In the genomic region with DNA sequence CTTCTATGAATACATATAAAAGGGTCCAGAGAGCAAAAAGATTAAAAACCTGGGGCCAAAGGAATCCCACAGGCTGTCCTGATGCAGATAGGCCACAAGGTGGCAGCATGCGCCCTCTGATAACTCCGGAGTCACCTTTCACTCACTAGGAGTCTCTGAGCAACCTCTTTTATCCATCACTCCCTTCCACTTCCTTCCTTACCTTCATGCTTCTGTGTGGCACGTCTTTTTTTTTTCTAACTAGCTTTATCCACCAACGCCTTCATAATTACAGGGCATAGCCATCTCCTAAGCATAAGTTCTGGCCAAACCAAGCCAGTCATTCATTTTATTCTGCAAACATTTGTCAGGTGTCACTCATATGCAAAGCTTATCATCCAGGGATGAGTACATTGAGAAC, we compare ENCODE assay signal across 8 cellular contexts. TPM values are rescaled to one million over a fixed set of nuclear protein-coding genes. Genes with fewer than 3 reads are reported as not detected.
DNase-seq lines count a peak whose midpoint lies in the region; ATAC-seq and TF ChIP-seq lines count a peak whose summit lies in the region.

No MANE protein-coding gene starts in this region.

- no peaks in the 10 kb centered on the region for H3K9me2 ChIP-seq in OCI-LY1 (ENCODE audit: low read depth, low read length)

- H3K27ac Mint-ChIP-seq in naive thymus-derived CD4-positive, alpha-beta T cell = no peak overlapping the region
- H3K27ac Mint-ChIP-seq in stimulated activated memory B cell treated with anti-CD40 and anti-IgM and Interleukin-4, amounts not matched to agents 10 μg/mL and 1 μg/mL and 100 μg/mL, for 72 hours = no peak overlapping the region

- no peaks in the 10 kb centered on the region for H3K27me3 ChIP-seq in OCI-LY1 (ENCODE audit: insufficient read depth, low read length)
- H3K27me3 ChIP-seq in naive thymus-derived CD4-positive, alpha-beta T cell (ENCODE audit: control insufficient read depth in 2 of 2, insufficient read depth in 2 of 2, low read length in 2 of 2) = no peaks in the 10 kb centered on the region

- TF ChIP-seq EP300 in Ishikawa (IDR thresholded peaks at IDR 0.05; ENCODE audit: borderline replicate concordance) = no peak

- no peak overlapping the region for H3K9ac ChIP-seq in OCI-LY1 (ENCODE audit: low read length)

- CTCF ChIA-PET in naive thymus-derived CD4-positive, alpha-beta T cell (lab: Charles Lee) = interaction anchor here (0.6 to 6.2 kb wide), 5 partner anchors 48 to 180 kb away, joined by 3 to 51 read pairs (median 3); no protein-coding TSS in a partner anchor

- peak; percentile 84 for TF ChIP-seq RAD21 in Ishikawa (IDR thresholded peaks at IDR 0.05; ENCODE audit: low read depth)

- H3F3A ChIP-seq in OCI-LY1 (ENCODE audit: insufficient read depth, low read length) = no peaks in the 10 kb centered on the region

- no peaks in the 10 kb centered on the region for H3K4me1 ChIP-seq in OCI-LY1 (ENCODE audit: insufficient read depth, low read length, severe bottlenecking)
- H3K4me1 ChIP-seq in naive thymus-derived CD4-positive, alpha-beta T cell (ENCODE audit: control insufficient read depth in 2 of 2, insufficient read depth in 2 of 2, low read length in 2 of 2) = peaks cover 0 to 6% of the 10 kb centered on the region in 2 donors

- intact Hi-C loops in naive thymus-derived CD4-positive, alpha-beta T cell (cut with micrococcal nuclease) = loop anchor here (1.0 to 10.0 kb wide), 5 partner anchors 52 to 396 kb away; partner anchors contain the start of gene CHTOP (in 1 of the 2)

- no peaks in the 10 kb centered on the region for H3K9me3 Mint-ChIP-seq in naive thymus-derived CD4-positive, alpha-beta T cell
- H3K9me3 Mint-ChIP-seq in stimulated activated memory B cell treated with anti-CD40 and anti-IgM and Interleukin-4, amounts not matched to agents 10 μg/mL and 1 μg/mL and 100 μg/mL, for 72 hours = no peaks in the 10 kb centered on the region

- DNase-seq in DMS79 treated with DMSO at 0.1 percent for 48 hours (lab: John Stamatoyannopoulos, UW) = peak; percentile 77
- peak; percentile 74 for DNase-seq in activated CD8-positive, alpha-beta memory T cell treated with anti-CD3 and anti-CD28 coated beads, Interleukin-2, amount 50 U/mL, for 48 hours
- peak; percentile 75 for DNase-seq in epithelial cell of esophagus (ENCODE audit: low read depth)
- peak; percentile 30 to 69 (median 52) for DNase-seq in naive thymus-derived CD4-positive, alpha-beta T cell

- POLR2A ChIA-PET in naive thymus-derived CD4-positive, alpha-beta T cell (lab: Charles Lee) = no interaction called here

- H3K27me3 Mint-ChIP-seq in naive thymus-derived CD4-positive, alpha-beta T cell = peaks cover 6 to 24% (median 11%) of the 10 kb centered on the region in 5 donors
- H3K27me3 Mint-ChIP-seq in stimulated activated memory B cell treated with anti-CD40 and anti-IgM and Interleukin-4, amounts not matched to agents 10 μg/mL and 1 μg/mL and 100 μg/mL, for 72 hours = peaks cover 64% of the 10 kb centered on the region

- H3K9me3 ChIP-seq in OCI-LY1 (ENCODE audit: low read length) = no peaks in the 10 kb centered on the region
- H3K9me3 ChIP-seq in naive thymus-derived CD4-positive, alpha-beta T cell (ENCODE audit: control insufficient read depth in 2 of 3, low read length in 3 of 3) = no peaks in the 10 kb centered on the region

- no peaks in the 10 kb centered on the region for H3K36me3 ChIP-seq in OCI-LY1 (ENCODE audit: insufficient read depth, low read length)
- H3K36me3 ChIP-seq in naive thymus-derived CD4-positive, alpha-beta T cell (ENCODE audit: control insufficient read depth in 2 of 3, insufficient read depth in 3 of 3, low read length in 3 of 3) = no peaks in the 10 kb centered on the region

- peaks cover 5 to 16% (median 15%) of the 10 kb centered on the region in 7 donors for H3K4me1 Mint-ChIP-seq in naive thymus-derived CD4-positive, alpha-beta T cell
- peaks cover 19% of the 10 kb centered on the region for H3K4me1 Mint-ChIP-seq in stimulated activated memory B cell treated with anti-CD40 and anti-IgM and Interleukin-4, amounts not matched to agents 10 μg/mL and 1 μg/mL and 100 μg/mL, for 72 hours

- peak; percentile 82 for TF ChIP-seq CTCF in OCI-LY1 (IDR thresholded peaks at IDR 0.05; ENCODE audit: low read length)
- TF ChIP-seq CTCF in epithelial cell of esophagus (IDR thresholded peaks at IDR 0.05; ENCODE audit: insufficient read depth, low read depth, low read length, missing control alignments) = peak; percentile 89

- no peak overlapping the region for H3K4me3 Mint-ChIP-seq in naive thymus-derived CD4-positive, alpha-beta T cell
- H3K4me3 Mint-ChIP-seq in stimulated activated memory B cell treated with anti-CD40 and anti-IgM and Interleukin-4, amounts not matched to agents 10 μg/mL and 1 μg/mL and 100 μg/mL, for 72 hours = no peak overlapping the region

- H3K4me3 ChIP-seq in OCI-LY1 (ENCODE audit: low read depth, low read length, poor library complexity, severe bottlenecking) = no peak overlapping the region
- H3K4me3 ChIP-seq in epithelial cell of esophagus (ENCODE audit: low read length) = no peak overlapping the region
- H3K4me3 ChIP-seq in naive thymus-derived CD4-positive, alpha-beta T cell (ENCODE audit: low read length) = no peak overlapping the region

- H3K27ac ChIP-seq in OCI-LY1 (ENCODE audit: low read depth, low read length, poor library complexity, severe bottlenecking) = no peak overlapping the region
- H3K27ac ChIP-seq in naive thymus-derived CD4-positive, alpha-beta T cell (ENCODE audit: low read depth, low read length) = no peak overlapping the region

- peak; percentile 77 for ATAC-seq in naive thymus-derived CD4-positive, alpha-beta T cell
- ATAC-seq in stimulated activated memory B cell treated with anti-CD40 and anti-IgM and Interleukin-4, amounts not matched to agents 10 μg/mL and 1 μg/mL and 100 μg/mL, for 72 hours = peak; percentile 43
- ATAC-seq in HG03571 (IDR thresholded peaks at IDR 0.05; ENCODE audit: unreplicated experiment) = no peak

- H3K4me2 ChIP-seq in OCI-LY1 (ENCODE audit: low read length) = no peak overlapping the region

- H4K20me1 ChIP-seq in OCI-LY1 (ENCODE audit: insufficient read depth, low read length) = no peaks in the 10 kb centered on the region

- no peaks in the 10 kb centered on the region for H3K79me2 ChIP-seq in OCI-LY1 (ENCODE audit: insufficient read depth, low read length)

- H3K36me3 Mint-ChIP-seq in naive thymus-derived CD4-positive, alpha-beta T cell = no peaks in the 10 kb centered on the region
- no peaks in the 10 kb centered on the region for H3K36me3 Mint-ChIP-seq in stimulated activated memory B cell treated with anti-CD40 and anti-IgM and Interleukin-4, amounts not matched to agents 10 μg/mL and 1 μg/mL and 100 μg/mL, for 72 hours

- H2AFZ ChIP-seq in OCI-LY1 (ENCODE audit: low read length) = no peak overlapping the region

TF ChIP-seq in Ishikawa, 13 proteins besides CTCF, POLR2A, EP300 and RAD21:
- no peak for TF ChIP-seq TCF12 (IDR thresholded peaks at IDR 0.05; ENCODE audit: low read depth)
- no peak for TF ChIP-seq MAX (IDR thresholded peaks at IDR 0.05)
- TF ChIP-seq TAF1 (IDR thresholded peaks at IDR 0.05; ENCODE audit: low read depth) = no peak
- no peak for TF ChIP-seq TEAD4 (IDR thresholded peaks at IDR 0.05)
- TF ChIP-seq CEBPB (IDR thresholded peaks at IDR 0.05) = no peak
- no peak for TF ChIP-seq USF1 (IDR thresholded peaks at IDR 0.05)

RNA-seq across cellular contexts. Expression of gene PGLYRP4, which starts 3.9 kb away (rescaled TPM):
- not detected for total RNA-seq in naive thymus-derived CD4-positive, alpha-beta T cell
- not detected for polyA plus RNA-seq in naive thymus-derived CD4-positive, alpha-beta T cell

RNA-seq across cellular contexts. Expression of gene S100A9, which starts 5.1 kb away (rescaled TPM):
- total RNA-seq in naive thymus-derived CD4-positive, alpha-beta T cell = 1,000 to 10,000 TPM in 1 of 5 experiments, 100 to 1,000 TPM in 1, 1 to 10 TPM in 2, not detected in 1; 8.3 to 2,269 (median 103) TPM
- 10 to 100 TPM in 1 of 2 donors, 1 to 10 TPM in 1; 9.0 to 22.8 TPM for polyA plus RNA-seq in naive thymus-derived CD4-positive, alpha-beta T cell

RNA-seq across cellular contexts. Expression of gene S100A12, which starts 22.9 kb away (rescaled TPM):
- 100 to 1,000 TPM in 1 of 5 experiments, 10 to 100 TPM in 1, not detected in 3; 22.0 to 179 TPM for total RNA-seq in naive thymus-derived CD4-positive, alpha-beta T cell
- polyA plus RNA-seq in naive thymus-derived CD4-positive, alpha-beta T cell = not detected

RNA-seq across cellular contexts. Expression of gene S100A8, which starts 38.4 kb away (rescaled TPM):
- 1,000 to 10,000 TPM in 1 of 5 experiments, 100 to 1,000 TPM in 1, 1 to 10 TPM in 2, not detected in 1; 1.3 to 1,624 (median 61.2) TPM for total RNA-seq in naive thymus-derived CD4-positive, alpha-beta T cell
- 10 to 100 TPM in 1 of 2 donors, 1 to 10 TPM in 1; 1.7 to 10.8 TPM for polyA plus RNA-seq in naive thymus-derived CD4-positive, alpha-beta T cell

RNA-seq across cellular contexts. Expression of gene PGLYRP3, which starts 39.8 kb away (rescaled TPM):
- not detected for total RNA-seq in naive thymus-derived CD4-positive, alpha-beta T cell
- polyA plus RNA-seq in naive thymus-derived CD4-positive, alpha-beta T cell = not detected
